In genomic region chr1:178819123-178819522, GRCh38 we compare ENCODE assay signal across 24 cellular contexts. TPM values are rescaled to one million over a fixed set of nuclear protein-coding genes. Genes with fewer than 3 reads are reported as not detected.
DNase-seq lines count a peak whose midpoint lies in the region; ATAC-seq, FAIRE-seq and TF ChIP-seq lines count a peak whose summit lies in the region.
"Had no signal": no experiment of that assay in that cellular context is flagged by ENCODE, and none has a peak within 500 bp of the region (broad histone marks: within the 10 kb centered on the region; RNA-seq: fewer than 3 reads in every experiment).

No MANE protein-coding gene starts in this region.

- in situ Hi-C loops in K562 (cut with MboI), result no loop called here

- DNase-seq in Daoy (ENCODE audit: low read depth), result peak; percentile 18
- DNase-seq in K562 (ENCODE audit: extremely low read depth in 1 of 4, low spot score in 3 of 4), result no peak
- peak; percentile 64 for DNase-seq in mesendoderm
- no peak for DNase-seq in type B pancreatic cell (ENCODE audit: extremely low spot score, unreplicated experiment)
- DNase-seq in COLO829 (ENCODE audit: low spot score), result no peak
- no peak for DNase-seq in MV-4-11 (lab: John Stamatoyannopoulos, UW)
- DNase-seq: activated CD4-positive, alpha-beta T cell treated with anti-CD3 and anti-CD28 coated beads for 48 hours; activated naive CD4-positive, alpha-beta T cell treated with anti-CD3 and anti-CD28 coated beads, Interleukin-2, amount 10 ng/mL, durations not matched to agents 7 days and 5 days; activated T-cell treated with anti-CD3 and anti-CD28 coated beads, Interleukin-2, amount 50 U/mL, for 48 hours; colonic mucosa; effector memory CD4-positive, alpha-beta T cell; gastrocnemius medialis; hippocampal formation; kidney; mucosa of descending colon; NCI-H2107; NCI-H524; nephron progenitor cell; sigmoid colon; stimulated activated naive CD8-positive, alpha-beta T cell treated with anti-CD3 and anti-CD28 coated beads, Interleukin-15, Interleukin-2, amounts not matched to agents 100 U/mL and 50 U/mL, for 24 hours; T-helper 2 cell had no signal

- no peak overlapping the region for H3K18ac ChIP-seq in mesendoderm (ENCODE audit: low read length)

- no peak for TF ChIP-seq CTCF in HEK293 (tag by site-specific recombination; IDR thresholded peaks at IDR 0.05)
- TF ChIP-seq CTCF in K562 (IDR thresholded peaks at IDR 0.05 in 2 of 3, conservative IDR thresholded peaks at IDR 0.05 in 1 of 3; ENCODE audit: insufficient read depth in 2 of 3, low read depth in 1 of 3, low read length in 3 of 3), result no peak
- TF ChIP-seq CTCF in type B pancreatic cell (conservative IDR thresholded peaks at IDR 0.05), result no peak

- H3K27ac Mint-ChIP-seq in type B pancreatic cell, result no peak overlapping the region
- H3K27ac Mint-ChIP-seq: activated naive CD4-positive, alpha-beta T cell treated with anti-CD3 and anti-CD28 coated beads, Interleukin-2, amount 10 ng/mL, durations not matched to agents 7 days and 5 days; nephron progenitor cell had no signal

- H3K4ac ChIP-seq in mesendoderm (ENCODE audit: low read depth, low read length), result no peak overlapping the region

- TF ChIP-seq RAD21 in K562 (CRISPR knock-in tag; conservative IDR thresholded peaks at IDR 0.05 in 1 of 2, IDR thresholded peaks at IDR 0.05 in 1 of 2), result no peak

- FAIRE-seq in K562 (lab: Jason Lieb, UNC), result no peak
- FAIRE-seq: kidney had no signal

- H2BK5ac ChIP-seq in mesendoderm (ENCODE audit: low read length), result no peak overlapping the region

- H2AK5ac ChIP-seq in mesendoderm (ENCODE audit: low read length), result no peak overlapping the region

- ATAC-seq in K562, result no peak; the same call in 2 of the 3 replicates
- ATAC-seq: esophagus mucosa; gastrocnemius medialis; mucosa of descending colon; stimulated activated naive CD8-positive, alpha-beta T cell treated with anti-CD3 and anti-CD28 coated beads, Interleukin-15, Interleukin-2, amounts not matched to agents 100 U/mL and 50 U/mL, for 24 hours had no signal

- 15% methylated on average over 4 of the region's 4 CpGs for WGBS in K562 (ENCODE audit: insufficient coverage, low coverage, missing lambda C conversion rate)
- no CpG with 5 or more reads among the region's 4 CpGs for WGBS in mesendoderm (ENCODE audit: extremely low coverage, insufficient coverage, low lambda C conversion rate)

- H3K9me3 ChIP-seq in HEK293 (ENCODE audit: control insufficient read depth, insufficient read depth, low read depth, low read length) (no peaks in the 10 kb centered on the region), K562 (replicated peaks; ENCODE audit: control insufficient read depth, insufficient read depth, low read depth, low read length) (no peaks in the 10 kb centered on the region)
- H3K9me3 ChIP-seq: colonic mucosa, gastrocnemius medialis, mucosa of descending colon, sigmoid colon had no signal

- POLR2A ChIA-PET in HEK293 (lab: Yijun Ruan, JAX), result no interaction called here
- POLR2A ChIA-PET in K562 (lab: Yijun Ruan, JAX), result no interaction called here

- no peak overlapping the region for H4K5ac ChIP-seq in mesendoderm (ENCODE audit: low read length)

- intact Hi-C loops in K562 (cut with micrococcal nuclease), result no loop called here

- no peak overlapping the region for H4K8ac ChIP-seq in mesendoderm (ENCODE audit: low read depth, low read length)

- H2BK15ac ChIP-seq in mesendoderm (replicated peaks; ENCODE audit: low read depth), result no peak overlapping the region

- peaks cover 5% of the 10 kb centered on the region for H3K9me3 Mint-ChIP-seq in type B pancreatic cell
- H3K9me3 Mint-ChIP-seq: activated naive CD4-positive, alpha-beta T cell treated with anti-CD3 and anti-CD28 coated beads, Interleukin-2, amount 10 ng/mL, durations not matched to agents 7 days and 5 days had no signal

- no peak overlapping the region for H3K4me3 ChIP-seq in HEK293 (ENCODE audit: low read depth, low read length)
- no peak overlapping the region for H3K4me3 ChIP-seq in K562
- H3K4me3 ChIP-seq in mesendoderm (ENCODE audit: low read length), result no peak overlapping the region
- H3K4me3 ChIP-seq: colonic mucosa, gastrocnemius medialis, mucosa of descending colon, sigmoid colon, SK-N-MC had no signal

- no TSS peak for BruUV-seq in K562 (replicated peaks; lab: Mats Ljungman, UMichigan)

- peaks cover 30% of the 10 kb centered on the region for H3K36me3 Mint-ChIP-seq in type B pancreatic cell
- H3K36me3 Mint-ChIP-seq: activated naive CD4-positive, alpha-beta T cell treated with anti-CD3 and anti-CD28 coated beads, Interleukin-2, amount 10 ng/mL, durations not matched to agents 7 days and 5 days had no signal

- no peak for TF ChIP-seq POLR2A in K562 (conservative IDR thresholded peaks at IDR 0.05)

- H3K27ac ChIP-seq in HEK293 (ENCODE audit: extremely low read depth, low read depth, low read length), result no peak overlapping the region
- H3K27ac ChIP-seq in K562 (ENCODE audit: extremely low read depth, low read depth, low read length), result no peak overlapping the region
- no peak overlapping the region for H3K27ac ChIP-seq in mesendoderm (ENCODE audit: low read depth, low read length)
- H3K27ac ChIP-seq: colonic mucosa, gastrocnemius medialis, sigmoid colon, SK-N-MC had no signal

- no peak overlapping the region for H3K23ac ChIP-seq in mesendoderm (ENCODE audit: low read length)

- H4K20me1 ChIP-seq in K562 (replicated peaks; ENCODE audit: control insufficient read depth, insufficient read depth, low read length), result no peaks in the 10 kb centered on the region

- H3K4me2 ChIP-seq in K562 (ENCODE audit: insufficient read depth, low read length) (no peak overlapping the region), mesendoderm (ENCODE audit: low read length) (no peak overlapping the region)

- no peak overlapping the region for H3K4me3 Mint-ChIP-seq in type B pancreatic cell
- H3K4me3 Mint-ChIP-seq: activated naive CD4-positive, alpha-beta T cell treated with anti-CD3 and anti-CD28 coated beads, Interleukin-2, amount 10 ng/mL, durations not matched to agents 7 days and 5 days; nephron progenitor cell had no signal

- no peaks in the 10 kb centered on the region for H3K79me1 ChIP-seq in mesendoderm (ENCODE audit: low read length)

- peaks cover 0 to 4% of the 10 kb centered on the region in 2 experiments; a peak in 1 of 3 replicates for H3K36me3 ChIP-seq in HEK293 (ENCODE audit: control insufficient read depth in 2 of 2, insufficient read depth in 1 of 2, low read length in 2 of 2)
- no peaks in the 10 kb centered on the region for H3K36me3 ChIP-seq in K562 (ENCODE audit: control insufficient read depth, insufficient read depth, low read length)
- H3K36me3 ChIP-seq in mesendoderm (ENCODE audit: control insufficient read depth, insufficient read depth, low read length), result no peaks in the 10 kb centered on the region
- H3K36me3 ChIP-seq: colonic mucosa, gastrocnemius medialis, sigmoid colon had no signal

- no peaks in the 10 kb centered on the region for H3K79me2 ChIP-seq in K562 (ENCODE audit: control insufficient read depth, insufficient read depth, low read length)
- H3K79me2 ChIP-seq in mesendoderm (ENCODE audit: control insufficient read depth, insufficient read depth, low read length), result no peaks in the 10 kb centered on the region

- H3K27me3 Mint-ChIP-seq in type B pancreatic cell, result no peaks in the 10 kb centered on the region
- H3K27me3 Mint-ChIP-seq: activated naive CD4-positive, alpha-beta T cell treated with anti-CD3 and anti-CD28 coated beads, Interleukin-2, amount 10 ng/mL, durations not matched to agents 7 days and 5 days had no signal

- H3K56ac ChIP-seq in mesendoderm (ENCODE audit: low read length), result no peak overlapping the region

- no peak overlapping the region for H2BK120ac ChIP-seq in mesendoderm (ENCODE audit: low read depth, low read length)

- H3K9ac ChIP-seq in K562 (ENCODE audit: insufficient read depth in 1 of 2, low read depth in 2 of 2, low read length in 2 of 2) (no peak overlapping the region), mesendoderm (ENCODE audit: low read length) (no peak overlapping the region)

- H2AFZ ChIP-seq in K562 (ENCODE audit: low read depth, low read length), result no peak overlapping the region

- H3K4me1 ChIP-seq in HEK293 (ENCODE audit: control insufficient read depth, insufficient read depth, low read length) (no peaks in the 10 kb centered on the region; the same call in 1 of the 2 replicates), K562 (replicated peaks in 1 of 2; ENCODE audit: control insufficient read depth in 2 of 2, insufficient read depth in 2 of 2, low read length in 2 of 2) (no peaks in the 10 kb centered on the region), mesendoderm (ENCODE audit: control insufficient read depth, low read depth, low read length) (no peaks in the 10 kb centered on the region)
- H3K4me1 ChIP-seq: colonic mucosa, gastrocnemius medialis had no signal

- H3K27me3 ChIP-seq in K562 (ENCODE audit: control insufficient read depth in 2 of 2, insufficient read depth in 2 of 2, low read length in 2 of 2) (peaks cover 0 to 1% of the 10 kb centered on the region in 2 experiments; a peak in 2 of 5 replicates), mesendoderm (ENCODE audit: insufficient read depth, low read length, poor library complexity) (no peaks in the 10 kb centered on the region)
- H3K27me3 ChIP-seq: colonic mucosa, gastrocnemius medialis, sigmoid colon had no signal

- CTCF ChIA-PET in HEK293 (lab: Yijun Ruan, JAX), result no interaction called here
- CTCF ChIA-PET in K562 (lab: Yijun Ruan, JAX; ENCODE audit: low intra/inter-chr PET ratio), result no interaction called here

- H3K4me1 Mint-ChIP-seq in type B pancreatic cell (ENCODE audit: unreplicated experiment), result peaks cover 8% of the 10 kb centered on the region
- H3K4me1 Mint-ChIP-seq: activated naive CD4-positive, alpha-beta T cell treated with anti-CD3 and anti-CD28 coated beads, Interleukin-2, amount 10 ng/mL, durations not matched to agents 7 days and 5 days had no signal

- TF ChIP-seq EP300 in K562 (IDR thresholded peaks at IDR 0.05; ENCODE audit: low read length), result no peak

- H3K9me1 ChIP-seq in K562 (ENCODE audit: control insufficient read depth, insufficient read depth, low read length), result no peaks in the 10 kb centered on the region

RNA-seq across cellular contexts. Expression of gene ANGPTL1, which starts 51.8 kb away (rescaled TPM):
- not detected in 2 replicates for total RNA-seq in Daoy (2014; rRNA removed; shearing (Covaris generic))
- total RNA-seq in K562 (2011; cell fraction: chromatin; rRNA removed; ENCODE audit: low replicate concordance), result not detected in 2 replicates
- not detected in 2 replicates for total RNA-seq in K562 (2011; cell fraction: nucleolus; rRNA removed)
- not detected in 2 replicates for total RNA-seq in K562 (2011; cell fraction: nucleoplasm; rRNA removed)
- not detected in 2 replicates for total RNA-seq in K562 (2014; rRNA removed)
- not detected in 2 replicates for total RNA-seq in K562 (2014; rRNA removed; fragmentation: Illumina TruSeq; extraction: Trizol)
- total RNA-seq in K562 (2015; rRNA removed; fragmentation: Illumina TruSeq; extraction: Trizol), result not detected in 2 replicates
- total RNA-seq in K562 (2021), result 0.04 TPM in 1 of 2 replicates, not detected in the other
- not detected in 2 replicates for polyA plus RNA-seq in K562 (2011; rRNA removed)
- polyA plus RNA-seq in K562 (2011; cell fraction: cytosol; rRNA removed), result not detected in 2 replicates
- not detected in 2 replicates for polyA plus RNA-seq in K562 (2011; cell fraction: nucleus; rRNA removed)
- not detected in 2 replicates for polyA plus RNA-seq in K562 (2012)
- polyA plus RNA-seq in K562 (2014; fragmentation: Illumina TruSeq; extraction: Trizol), result not detected in 2 replicates
- under 1 TPM in 1 of 2 experiments, not detected in 1; 0.06 TPM for polyA plus RNA-seq in K562 (2014; fragmentation: Nextera tagmentation; extraction: Ambion mirVana)
- not detected in 2 replicates for polyA plus RNA-seq in K562 (2014; rRNA removed)
- not detected in 2 replicates for polyA minus RNA-seq in K562 (2011; rRNA and poly(A)+ RNA removed)
- polyA minus RNA-seq in K562 (2011; cell fraction: cytosol; rRNA and poly(A)+ RNA removed), result not detected in 2 replicates
- polyA minus RNA-seq in K562 (2011; cell fraction: nucleus; rRNA and poly(A)+ RNA removed), result not detected in 2 replicates
- 0.03 TPM for polyA plus RNA-seq in mesendoderm (2013, experiment 1 of 2)
- 0.01 TPM for polyA plus RNA-seq in mesendoderm (2013, experiment 2 of 2)
- total RNA-seq in type B pancreatic cell (ENCODE audit: low replicate concordance), result 0.43 and 17.9 TPM in 2 replicates

Comparison
In these comparisons a context has a peak if more than half of its experiments do, and no peak if none do; other contexts are left out.
1. DNase-seq: peak in Daoy (single experiment) and mesendoderm (single experiment); none in K562 (0 of 4), type B pancreatic cell (single experiment), COLO829 (single experiment) and MV-4-11 (single experiment).